ENCODE assay signal across 16 cellular contexts in the genomic region with DNA sequence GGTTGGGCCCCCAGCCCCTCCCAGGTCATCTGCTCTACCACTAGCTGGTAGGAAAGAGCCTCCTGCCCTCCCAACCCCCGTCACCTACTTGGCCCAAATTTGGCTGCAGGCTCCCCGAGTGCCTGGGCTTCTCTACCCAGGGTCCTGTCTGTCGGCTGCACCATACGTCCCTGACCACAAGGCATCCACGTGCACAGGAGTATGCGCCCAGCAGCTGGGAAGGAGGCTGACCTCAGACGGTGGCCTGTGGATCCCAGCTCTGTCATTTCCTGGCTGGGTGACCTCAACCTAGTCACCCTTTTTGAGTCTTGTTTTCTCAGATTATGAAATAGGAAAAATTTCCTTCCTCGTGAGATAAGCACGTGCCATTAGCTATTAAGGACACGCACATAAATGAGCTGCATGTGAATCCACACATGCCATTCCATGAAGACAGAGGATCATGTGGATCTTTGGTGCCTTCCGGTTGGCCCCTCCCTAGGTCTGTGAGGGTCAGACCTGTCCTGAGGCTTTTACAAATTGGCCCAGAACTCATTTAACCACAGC. TPM values are rescaled to one million over a fixed set of nuclear protein-coding genes. Genes with fewer than 3 reads are reported as not detected.
DNase-seq lines count a peak whose midpoint lies in the region; ATAC-seq and TF ChIP-seq lines count a peak whose summit lies in the region.
"Had no signal": no experiment of that assay in that cellular context is flagged by ENCODE, and none has a peak within 500 bp of the region (broad histone marks: within the 10 kb centered on the region; RNA-seq: fewer than 3 reads in every experiment).

No MANE protein-coding gene starts in this region.

- peak; percentile 43 for ATAC-seq in esophagus mucosa
- ATAC-seq: SK-N-SH treated with all-trans-retinoic acid at 6 μM for 48 hours had no signal

- peaks cover 0 to 7% (median 0%) of the 10 kb centered on the region in 11 experiments; a peak in 1 of 22 replicates for H4K20me1 ChIP-seq in BLaER1 treated with 17β-estradiol and CSF1 and Interleukin-3, amounts not matched to agents 10 nM and 100 nM

- no peaks in the 10 kb centered on the region for H3K79me2 ChIP-seq in mesendoderm (ENCODE audit: control insufficient read depth, insufficient read depth, low read length)

- intact Hi-C loops in lower leg skin (cut with DNase I; ENCODE audit: low total_unique reads), result no loop called here

- peaks cover under 1 to 58% (median 24%) of the 10 kb centered on the region in 10 experiments; a peak in 19 of 20 replicates for H3K4me1 ChIP-seq in BLaER1 treated with 17β-estradiol and CSF1 and Interleukin-3, amounts not matched to agents 10 nM and 100 nM
- H3K4me1 ChIP-seq in mesendoderm (ENCODE audit: control insufficient read depth, low read depth, low read length), result no peaks in the 10 kb centered on the region

- peaks cover 49 to 90% (median 57%) of the 10 kb centered on the region in 11 experiments for H3K36me3 ChIP-seq in BLaER1 treated with 17β-estradiol and CSF1 and Interleukin-3, amounts not matched to agents 10 nM and 100 nM
- H3K36me3 ChIP-seq in mesendoderm (ENCODE audit: control insufficient read depth, insufficient read depth, low read length), result peaks cover 3% of the 10 kb centered on the region
- H3K36me3 ChIP-seq: ovary had no signal

- no peak overlapping the region for H3K56ac ChIP-seq in mesendoderm (ENCODE audit: low read length)

- no peak overlapping the region for H3K18ac ChIP-seq in mesendoderm (ENCODE audit: low read length)

- no CpG with 5 or more reads among the region's 11 CpGs for WGBS in mesendoderm (ENCODE audit: extremely low coverage, insufficient coverage, low lambda C conversion rate)
- WGBS in lower leg skin, 2 donors, result 75 to 76% methylated on average over 11 of the region's 11 CpGs

- TF ChIP-seq POLR2A in lower leg skin (IDR thresholded peaks at IDR 0.05), result no peak

- no peak overlapping the region for H3K4me3 ChIP-seq in BLaER1 treated with 17β-estradiol and CSF1 and Interleukin-3, amounts not matched to agents 10 nM and 100 nM
- no peak overlapping the region for H3K4me3 ChIP-seq in mesendoderm (ENCODE audit: low read length)
- H3K4me3 ChIP-seq in lower leg skin (ENCODE audit: low read depth, poor library complexity, severe bottlenecking), result no peak overlapping the region
- H3K4me3 ChIP-seq: ovary had no signal

- H3K27me3 ChIP-seq in BLaER1 treated with 17β-estradiol and CSF1 and Interleukin-3, amounts not matched to agents 10 nM and 100 nM, result no peaks in the 10 kb centered on the region
- no peaks in the 10 kb centered on the region for H3K27me3 ChIP-seq in mesendoderm (ENCODE audit: insufficient read depth, low read length, poor library complexity)
- H3K27me3 ChIP-seq: ovary had no signal

- H3K4me2 ChIP-seq in BLaER1 treated with 17β-estradiol and CSF1 and Interleukin-3, amounts not matched to agents 10 nM and 100 nM, result peak overlapping the region in 5 of 11 experiments; percentile 36 to 79 (median 65); a peak in 10 of 22 replicates
- H3K4me2 ChIP-seq in mesendoderm (ENCODE audit: low read length), result no peak overlapping the region

- H2BK5ac ChIP-seq in mesendoderm (ENCODE audit: low read length), result no peak overlapping the region

- H4K5ac ChIP-seq in mesendoderm (ENCODE audit: low read length), result no peak overlapping the region

- no peak overlapping the region for H4K8ac ChIP-seq in mesendoderm (ENCODE audit: low read depth, low read length)

- H3K9ac ChIP-seq in BLaER1 treated with 17β-estradiol and CSF1 and Interleukin-3, amounts not matched to agents 10 nM and 100 nM, result peak overlapping the region in 4 of 11 experiments; percentile 8 to 28 (median 20); a peak in 1 of 22 replicates
- no peak overlapping the region for H3K9ac ChIP-seq in mesendoderm (ENCODE audit: low read length)

- no peak overlapping the region for H2BK120ac ChIP-seq in mesendoderm (ENCODE audit: low read depth, low read length)

- no peak overlapping the region for H2AK5ac ChIP-seq in mesendoderm (ENCODE audit: low read length)

- H3K4ac ChIP-seq in mesendoderm (ENCODE audit: low read depth, low read length), result no peak overlapping the region

- peak; percentile 39 for DNase-seq in SKM-1 (lab: John Stamatoyannopoulos, UW; ENCODE audit: unreplicated experiment)
- peak; percentile 6 for DNase-seq in mesendoderm
- no peak for DNase-seq in T-helper 2 cell
- DNase-seq in lower leg skin (ENCODE audit: low spot score in 2 of 2), result no peak
- no peak for DNase-seq in mesenteric fat pad (ENCODE audit: low spot score)
- DNase-seq in activated CD8-positive, alpha-beta memory T cell treated with anti-CD3 and anti-CD28 coated beads, Interleukin-2, amount 50 U/mL, for 48 hours, result no peak
- DNase-seq: activated CD4-positive, alpha-beta T cell treated with anti-CD3 and anti-CD28 coated beads, Interleukin-2, amount 50 U/mL, for 48 hours; activated gamma-delta T cell; DMS79 treated with DMSO at 0.1 percent for 48 hours; NCI-H1694 treated with DMSO at 0.1 percent for 48 hours; stimulated activated CD4-positive, alpha-beta T cell treated with anti-CD3 and anti-CD28 coated beads, Interleukin-2, amount 100 ng/mL, for 24 hours; stimulated activated naive CD4-positive, alpha-beta T cell treated with Interleukin-2 at 50 U/mL for 16 hours had no signal

- no peaks in the 10 kb centered on the region for H3K79me1 ChIP-seq in mesendoderm (ENCODE audit: low read length)

- no peak for TF ChIP-seq CTCF in lower leg skin (IDR thresholded peaks at IDR 0.05)

- peak overlapping the region in 6 of 11 experiments; percentile 9 to 72 (median 24); a peak in 10 of 22 replicates for H3K27ac ChIP-seq in BLaER1 treated with 17β-estradiol and CSF1 and Interleukin-3, amounts not matched to agents 10 nM and 100 nM
- H3K27ac ChIP-seq in mesendoderm (ENCODE audit: low read depth, low read length), result no peak overlapping the region
- H3K27ac ChIP-seq: ovary had no signal

- H3K23ac ChIP-seq in mesendoderm (ENCODE audit: low read length), result no peak overlapping the region

- H3K9me3 ChIP-seq in BLaER1 treated with 17β-estradiol and CSF1 and Interleukin-3, amounts not matched to agents 10 nM and 100 nM (replicated peaks in 1 of 11), result no peaks in the 10 kb centered on the region
- H3K9me3 ChIP-seq: ovary had no signal

- no peak overlapping the region for H2BK15ac ChIP-seq in mesendoderm (replicated peaks; ENCODE audit: low read depth)

RNA-seq across cellular contexts. Expression of gene CYB561A3, which starts 13.7 kb away (rescaled TPM):
- total RNA-seq in esophagus mucosa, result 27.7 TPM
- polyA plus RNA-seq in mesendoderm (2013, experiment 1 of 2), result 12.7 TPM
- 13.1 TPM for polyA plus RNA-seq in mesendoderm (2013, experiment 2 of 2)
- 100 to 1,000 TPM in 1 of 4 donors, 10 to 100 TPM in 3; 55.7 to 102 (median 76.8) TPM for total RNA-seq in lower leg skin
- total RNA-seq in mesenteric fat pad, result 34.4 TPM

RNA-seq across cellular contexts. Expression of gene TMEM138, which starts 14.2 kb away (rescaled TPM):
- total RNA-seq in esophagus mucosa, result 23.1 TPM
- 52.8 TPM for polyA plus RNA-seq in mesendoderm (2013, experiment 1 of 2)
- 51.4 TPM for polyA plus RNA-seq in mesendoderm (2013, experiment 2 of 2)
- total RNA-seq in lower leg skin, result 10 to 100 TPM; 12.7 to 47.2 (median 18.1) TPM
- total RNA-seq in mesenteric fat pad, result 68.2 TPM

RNA-seq across cellular contexts. Expression of gene TKFC, which starts 15.0 kb away (rescaled TPM):
- 46.0 TPM for total RNA-seq in esophagus mucosa
- polyA plus RNA-seq in mesendoderm (2013, experiment 1 of 2), result 17.3 TPM
- polyA plus RNA-seq in mesendoderm (2013, experiment 2 of 2), result 16.9 TPM
- 10 to 100 TPM; 26.6 to 37.3 (median 33.1) TPM for total RNA-seq in lower leg skin
- 21.2 TPM for total RNA-seq in mesenteric fat pad

RNA-seq across cellular contexts. Expression of gene DDB1, which starts 15.1 kb away (rescaled TPM):
- 130 TPM for total RNA-seq in esophagus mucosa
- 111 TPM for polyA plus RNA-seq in mesendoderm (2013, experiment 1 of 2)
- 111 TPM for polyA plus RNA-seq in mesendoderm (2013, experiment 2 of 2)
- 100 to 1,000 TPM; 166 to 204 (median 185) TPM for total RNA-seq in lower leg skin
- total RNA-seq in mesenteric fat pad, result 195 TPM

RNA-seq across cellular contexts. Expression of gene TMEM216, which starts 44.4 kb away (rescaled TPM):
- 7.3 TPM for total RNA-seq in esophagus mucosa
- polyA plus RNA-seq in mesendoderm (2013, experiment 1 of 2), result 41.8 TPM
- 41.4 TPM for polyA plus RNA-seq in mesendoderm (2013, experiment 2 of 2)
- total RNA-seq in lower leg skin, result 10 to 100 TPM in 3 of 4 donors, 1 to 10 TPM in 1; 7.8 to 15.9 (median 11.4) TPM
- 9.9 TPM for total RNA-seq in mesenteric fat pad

Comparison
In these comparisons a context has a peak if more than half of its experiments do, and no peak if none do; other contexts are left out.
1. DNase-seq: peak in SKM-1 (single experiment) and mesendoderm (single experiment); none in T-helper 2 cell (0 of 5), lower leg skin (0 of 2), mesenteric fat pad (single experiment) and activated CD8-positive, alpha-beta memory T cell treated with anti-CD3 and anti-CD28 coated beads, Interleukin-2, amount 50 U/mL, for 48 hours (single experiment).